Comparison of ENCODE assay signal across 14 cellular contexts in the genomic region with DNA sequence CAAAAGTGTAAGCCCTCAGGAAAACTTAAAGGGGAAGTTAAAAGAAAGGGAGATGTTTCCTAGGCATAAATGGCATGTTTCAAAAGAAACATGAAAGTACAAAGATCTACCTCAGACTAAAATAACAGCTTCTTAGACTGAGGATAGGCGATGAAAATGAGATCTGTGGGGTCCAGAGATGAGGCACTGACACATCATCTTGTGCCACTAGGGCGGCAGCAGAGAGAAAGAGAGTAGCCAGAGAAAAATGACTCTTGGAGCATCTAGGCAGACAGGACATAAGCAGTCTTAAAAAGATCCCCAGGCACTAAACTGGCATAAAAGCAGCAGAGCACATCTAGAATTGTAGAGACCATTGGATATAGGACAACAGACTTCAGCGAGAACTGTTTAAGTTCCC. TPM values are rescaled to one million over a fixed set of nuclear protein-coding genes. Genes with fewer than 3 reads are reported as not detected.
A peak's percentile ranks its signal among the peaks of the same experiment; 100 is the strongest.
DNase-seq lines count a peak whose midpoint lies in the region; ATAC-seq and TF ChIP-seq lines count a peak whose summit lies in the region.
"Had no signal": no experiment of that assay in that cellular context is flagged by ENCODE, and none has a peak within 500 bp of the region (broad histone marks: within the 10 kb centered on the region; RNA-seq: fewer than 3 reads in every experiment).

No MANE protein-coding gene starts in this region.

- intact Hi-C loops in posterior cingulate gyrus (cut with DNase I) = no loop called here

- H3K36me3 Mint-ChIP-seq in activated naive CD4-positive, alpha-beta T cell treated with anti-CD3 and anti-CD28 coated beads, Interleukin-2, amount 10 ng/mL, durations not matched to agents 7 days and 5 days = no peaks in the 10 kb centered on the region
- no peaks in the 10 kb centered on the region for H3K36me3 Mint-ChIP-seq in type B pancreatic cell

- no peak for ATAC-seq in HG02973 (IDR thresholded peaks at IDR 0.05; ENCODE audit: unreplicated experiment)
- ATAC-seq: activated CD4-positive, alpha-beta T cell treated with anti-CD3 and anti-CD28 coated beads for 36 hours; body of pancreas; naive thymus-derived CD4-positive, alpha-beta T cell had no signal

- H3K4me3 ChIP-seq in cardiac fibroblast (replicated peaks in 1 of 2; ENCODE audit: low read depth in 2 of 2, low read length in 2 of 2) = no peak overlapping the region
- H3K4me3 ChIP-seq: body of pancreas, thoracic aorta had no signal

- H3K9me3 Mint-ChIP-seq in activated naive CD4-positive, alpha-beta T cell treated with anti-CD3 and anti-CD28 coated beads, Interleukin-2, amount 10 ng/mL, durations not matched to agents 7 days and 5 days = no peaks in the 10 kb centered on the region
- H3K9me3 Mint-ChIP-seq in type B pancreatic cell = peaks cover 7% of the 10 kb centered on the region

- no peaks in the 10 kb centered on the region for H3K4me1 Mint-ChIP-seq in activated naive CD4-positive, alpha-beta T cell treated with anti-CD3 and anti-CD28 coated beads, Interleukin-2, amount 10 ng/mL, durations not matched to agents 7 days and 5 days
- no peaks in the 10 kb centered on the region for H3K4me1 Mint-ChIP-seq in type B pancreatic cell (ENCODE audit: unreplicated experiment)
- H3K4me1 Mint-ChIP-seq: activated CD4-positive, alpha-beta T cell treated with anti-CD3 and anti-CD28 coated beads for 36 hours; B cell; naive thymus-derived CD4-positive, alpha-beta T cell had no signal

- H3K4me3 Mint-ChIP-seq in activated naive CD4-positive, alpha-beta T cell treated with anti-CD3 and anti-CD28 coated beads, Interleukin-2, amount 10 ng/mL, durations not matched to agents 7 days and 5 days = no peak overlapping the region
- H3K4me3 Mint-ChIP-seq in type B pancreatic cell = no peak overlapping the region
- H3K4me3 Mint-ChIP-seq: activated CD4-positive, alpha-beta T cell treated with anti-CD3 and anti-CD28 coated beads for 36 hours; B cell; naive thymus-derived CD4-positive, alpha-beta T cell had no signal

- TF ChIP-seq CTCF in cardiac fibroblast (IDR thresholded peaks at IDR 0.05; ENCODE audit: low read depth, low read length) (peak; percentile 11), type B pancreatic cell (conservative IDR thresholded peaks at IDR 0.05) (peak; percentile 43)

- peaks cover 3% of the 10 kb centered on the region for H3K27me3 Mint-ChIP-seq in activated naive CD4-positive, alpha-beta T cell treated with anti-CD3 and anti-CD28 coated beads, Interleukin-2, amount 10 ng/mL, durations not matched to agents 7 days and 5 days
- no peaks in the 10 kb centered on the region for H3K27me3 Mint-ChIP-seq in type B pancreatic cell
- H3K27me3 Mint-ChIP-seq: activated CD4-positive, alpha-beta T cell treated with anti-CD3 and anti-CD28 coated beads for 36 hours had no signal

- peak; percentile 24 for DNase-seq in activated naive CD4-positive, alpha-beta T cell treated with anti-CD3 and anti-CD28 coated beads, Interleukin-2, amount 10 ng/mL, durations not matched to agents 7 days and 5 days
- no peak for DNase-seq in activated naive CD4-positive, alpha-beta T cell treated with anti-CD3 and anti-CD28 coated beads, Interleukin-2, amount 50 U/mL, for 16 hours
- DNase-seq in MV-4-11 (lab: John Stamatoyannopoulos, UW) = peak; percentile 31
- no peak for DNase-seq in cardiac fibroblast (ENCODE audit: low read depth in 2 of 2)
- no peak for DNase-seq in type B pancreatic cell (ENCODE audit: extremely low spot score, unreplicated experiment)
- DNase-seq in NCI-H446 (lab: John Stamatoyannopoulos, UW) = no peak
- no peak for DNase-seq in posterior cingulate gyrus
- DNase-seq: activated CD4-positive, alpha-beta T cell treated with anti-CD3 and anti-CD28 coated beads for 36 hours; body of pancreas; naive thymus-derived CD4-positive, alpha-beta T cell; NCI-H524 treated with DMSO at 0.1 percent for 48 hours had no signal

- CTCF ChIA-PET in activated naive CD4-positive, alpha-beta T cell treated with anti-CD3 and anti-CD28 coated beads, Interleukin-2, amount 10 ng/mL, durations not matched to agents 7 days and 5 days (lab: Charles Lee) = no interaction called here

- no peak overlapping the region for H3K27ac Mint-ChIP-seq in activated naive CD4-positive, alpha-beta T cell treated with anti-CD3 and anti-CD28 coated beads, Interleukin-2, amount 10 ng/mL, durations not matched to agents 7 days and 5 days
- no peak overlapping the region for H3K27ac Mint-ChIP-seq in type B pancreatic cell
- H3K27ac Mint-ChIP-seq: activated CD4-positive, alpha-beta T cell treated with anti-CD3 and anti-CD28 coated beads for 36 hours; B cell; naive thymus-derived CD4-positive, alpha-beta T cell had no signal

RNA-seq across cellular contexts. Expression of gene RFX7, which starts 42.5 kb away (rescaled TPM):
- 29.3 and 39.2 TPM in 2 replicates for total RNA-seq in type B pancreatic cell (ENCODE audit: low replicate concordance)

Comparison
In these comparisons a context has a peak if more than half of its experiments do, and no peak if none do; other contexts are left out.
1. DNase-seq: peak in activated naive CD4-positive, alpha-beta T cell treated with anti-CD3 and anti-CD28 coated beads, Interleukin-2, amount 10 ng/mL, durations not matched to agents 7 days and 5 days (single experiment) and MV-4-11 (single experiment); none in activated naive CD4-positive, alpha-beta T cell treated with anti-CD3 and anti-CD28 coated beads, Interleukin-2, amount 50 U/mL, for 16 hours (single experiment), cardiac fibroblast (0 of 2), type B pancreatic cell (single experiment), NCI-H446 (0 of 2) and posterior cingulate gyrus (0 of 10).